In genomic region chr20:45880988-45881788, GRCh38 we compare ENCODE assay signal across 8 cellular contexts. TPM values are rescaled to one million over a fixed set of nuclear protein-coding genes. Genes with fewer than 3 reads are reported as not detected.
DNase-seq lines count a peak whose midpoint lies in the region; ATAC-seq and TF ChIP-seq lines count a peak whose summit lies in the region.

TSS of gene ZSWIM1 (plus strand) at chr20:45881227. CDS start at chr20:45882593, 1,366 bp downstream.

- H3K4me3 Mint-ChIP-seq in natural killer cell treated with Interleukin-12 subunit alpha and Interleukin-12 subunit beta and Interleukin-15 and Interleukin-18, amount 100 ng/mL, for 72 hours, result peak within 1 kb of the TSS; percentile 82

- H3K9me2 ChIP-seq in Loucy (replicated peaks; ENCODE audit: low read depth, low read length), result no peaks in the 10 kb centered on the region

- peaks cover 8% of the 10 kb centered on the region for H4K20me1 ChIP-seq in Loucy (ENCODE audit: insufficient read depth, low read length, poor library complexity, severe bottlenecking)

- peaks cover 16% of the 10 kb centered on the region for H3K36me3 ChIP-seq in H7 (replicated peaks; ENCODE audit: control insufficient read depth, insufficient read depth, low read length)
- peaks cover 29% of the 10 kb centered on the region; the same call in 1 of the 2 replicates for H3K36me3 ChIP-seq in Loucy (ENCODE audit: insufficient read depth, low read length)
- H3K36me3 ChIP-seq in RWPE2 (ENCODE audit: low read depth), result peaks cover 34% of the 10 kb centered on the region

- H3K27ac Mint-ChIP-seq in natural killer cell treated with Interleukin-12 subunit alpha and Interleukin-12 subunit beta and Interleukin-15 and Interleukin-18, amount 100 ng/mL, for 72 hours, result peak within 1 kb of the TSS; percentile 20 to 51

- H3K36me3 Mint-ChIP-seq in natural killer cell treated with Interleukin-12 subunit alpha and Interleukin-12 subunit beta and Interleukin-15 and Interleukin-18, amount 100 ng/mL, for 72 hours, result no peaks in the 10 kb centered on the region

- H3K9me3 Mint-ChIP-seq in natural killer cell treated with Interleukin-12 subunit alpha and Interleukin-12 subunit beta and Interleukin-15 and Interleukin-18, amount 100 ng/mL, for 72 hours, result no peaks in the 10 kb centered on the region

- no peak for TF ChIP-seq CTCF in Loucy (conservative IDR thresholded peaks at IDR 0.05; ENCODE audit: low read length)
- TF ChIP-seq CTCF in RWPE2 (IDR thresholded peaks at IDR 0.05; ENCODE audit: poor library complexity, severe bottlenecking), result no peak
- TF ChIP-seq CTCF in fibroblast of the aortic adventitia (IDR thresholded peaks at IDR 0.05; ENCODE audit: insufficient read depth, low read length), result no peak

- peaks cover 8 to 18% of the 10 kb centered on the region in 2 donors for H3K4me1 Mint-ChIP-seq in natural killer cell treated with Interleukin-12 subunit alpha and Interleukin-12 subunit beta and Interleukin-15 and Interleukin-18, amount 100 ng/mL, for 72 hours (ENCODE audit: low read depth in 2 of 2)

- peaks cover 3% of the 10 kb centered on the region; the same call in 1 of the 2 replicates for H3F3A ChIP-seq in Loucy (ENCODE audit: low read depth)

- H3K4me3 ChIP-seq in H7 (ENCODE audit: insufficient read depth, low read depth, low read length) (peak within 1 kb of the TSS; percentile 70), Loucy (ENCODE audit: low read length, poor library complexity, severe bottlenecking) (peak within 1 kb of the TSS; percentile 96), RWPE2 (ENCODE audit: severe bottlenecking) (peak within 1 kb of the TSS; percentile 48), fibroblast of the aortic adventitia (ENCODE audit: low read depth, low read length) (peak within 1 kb of the TSS; percentile 99)

- DNase-seq in ELR (ENCODE audit: low read depth), result peak; percentile 100
- DNase-seq in H7, result peak; percentile 98
- DNase-seq in RWPE2 (ENCODE audit: low spot score), result peak; percentile 100
- peak; percentile 97 for DNase-seq in activated effector memory CD4-positive, alpha-beta T cell treated with Interleukin-2 at 50 U/mL for 16 hours
- peak; percentile 100 for DNase-seq in fibroblast of the aortic adventitia (ENCODE audit: low read depth)
- peak; percentile 95 for DNase-seq in natural killer cell treated with Interleukin-12 subunit alpha and Interleukin-12 subunit beta and Interleukin-15 and Interleukin-18, amount 100 ng/mL, for 72 hours (ENCODE audit: low spot score)
- DNase-seq in stimulated activated naive CD4-positive, alpha-beta T cell treated with Interleukin-2 at 50 U/mL for 16 hours (lab: John Stamatoyannopoulos, UW), result peak; percentile 97

- ATAC-seq in RWPE2 (ENCODE audit: low read depth), result peak; percentile 97
- ATAC-seq in natural killer cell treated with Interleukin-12 subunit alpha and Interleukin-12 subunit beta and Interleukin-15 and Interleukin-18, amount 100 ng/mL, for 72 hours, result peak; percentile 99

- H3K27me3 ChIP-seq in H7 (ENCODE audit: control insufficient read depth, insufficient read depth, low read length) (no peaks in the 10 kb centered on the region), Loucy (ENCODE audit: insufficient read depth, low read length, poor library complexity, severe bottlenecking) (no peaks in the 10 kb centered on the region), RWPE2 (ENCODE audit: insufficient read depth, poor library complexity, severe bottlenecking) (no peaks in the 10 kb centered on the region)

- H3K9ac ChIP-seq in Loucy (ENCODE audit: low read depth, low read length, poor library complexity, severe bottlenecking), result peak within 1 kb of the TSS; percentile 93

- H2AFZ ChIP-seq in Loucy (ENCODE audit: low read length), result peak within 1 kb of the TSS; percentile 68

- H3K79me2 ChIP-seq in Loucy (ENCODE audit: insufficient read depth, low read length), result peaks cover 35% of the 10 kb centered on the region

- H3K27ac ChIP-seq in RWPE2 (ENCODE audit: poor library complexity, severe bottlenecking), result peak within 1 kb of the TSS; percentile 13

- H3K4me1 ChIP-seq in Loucy (ENCODE audit: insufficient read depth, low read length, poor library complexity, severe bottlenecking) (peaks cover 35% of the 10 kb centered on the region), RWPE2 (ENCODE audit: insufficient read depth, poor library complexity, severe bottlenecking) (peaks cover 16% of the 10 kb centered on the region)

- H3K27me3 Mint-ChIP-seq in natural killer cell treated with Interleukin-12 subunit alpha and Interleukin-12 subunit beta and Interleukin-15 and Interleukin-18, amount 100 ng/mL, for 72 hours, result peaks cover 4 to 5% of the 10 kb centered on the region in 2 donors

- peak within 1 kb of the TSS; percentile 92 for H3K4me2 ChIP-seq in Loucy (ENCODE audit: low read depth, low read length, poor library complexity, severe bottlenecking)

- H3K9me3 ChIP-seq in Loucy (ENCODE audit: insufficient read depth, low read depth, low read length) (no peaks in the 10 kb centered on the region), RWPE2 (ENCODE audit: severe bottlenecking) (no peaks in the 10 kb centered on the region)

RNA-seq across cellular contexts. Expression of gene ZSWIM1, which starts in this region (rescaled TPM):
- 13.3 and 17.8 TPM in 2 replicates for total RNA-seq in H7 (2014; rRNA removed; shearing (Covaris generic))
- 4.0 and 15.1 TPM in 2 replicates for total RNA-seq in fibroblast of the aortic adventitia (ENCODE audit: low replicate concordance)
- total RNA-seq in natural killer cell treated with Interleukin-12 subunit alpha and Interleukin-12 subunit beta and Interleukin-15 and Interleukin-18, amount 100 ng/mL, for 72 hours, result 1 to 10 TPM; 2.7 to 3.2 TPM

Comparison
In these comparisons a context has a peak if more than half of its experiments do, and no peak if none do; other contexts are left out.
1. Peak in every context shown above with its lines: DNase-seq, ATAC-seq, H3K4me3 ChIP-seq and H3K27ac ChIP-seq.
2. H3K4me3 ChIP-seq: peak in every context shown above with its lines; median percentile 99 in fibroblast of the aortic adventitia; 96 in Loucy; 70 in H7; 48 in RWPE2.